In the genomic region with DNA sequence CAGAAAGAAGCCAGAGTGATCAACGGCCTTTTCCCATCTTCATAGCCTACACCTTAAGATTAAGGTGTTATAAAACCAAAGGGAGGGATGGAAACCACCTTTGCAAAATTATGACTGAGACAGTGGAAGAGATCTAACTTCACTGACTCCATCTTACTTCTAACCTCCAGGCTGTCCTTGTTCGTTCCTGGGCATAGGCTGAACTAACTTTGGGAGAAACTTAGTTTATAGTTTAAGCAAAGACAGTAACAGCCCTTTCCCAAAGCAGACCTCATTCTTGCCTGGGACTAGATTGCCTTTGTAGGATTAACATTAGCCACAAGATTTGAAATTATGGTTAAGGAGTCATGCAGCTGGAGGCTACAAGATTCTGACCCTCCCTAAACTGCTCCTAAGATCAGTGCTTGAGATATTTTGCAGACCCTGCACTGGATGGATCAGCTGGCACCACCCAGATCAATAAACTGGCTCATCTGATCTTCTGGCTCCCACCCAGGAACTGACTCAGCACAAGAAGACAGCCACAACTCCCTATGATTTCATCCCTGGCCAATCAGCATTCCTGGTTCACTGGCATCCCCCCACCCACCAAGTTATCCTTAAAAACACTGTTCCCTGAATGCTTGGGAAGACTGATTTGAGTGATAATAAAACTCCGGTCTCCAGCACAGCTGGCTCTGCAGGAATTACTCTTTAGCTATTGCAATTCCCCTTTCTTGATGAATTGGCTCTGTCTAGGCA, we compare ENCODE assay signal across 8 cellular contexts. TPM values are rescaled to one million over a fixed set of nuclear protein-coding genes. Genes with fewer than 3 reads are reported as not detected.
DNase-seq lines count a peak whose midpoint lies in the region; ATAC-seq, FAIRE-seq and TF ChIP-seq lines count a peak whose summit lies in the region.
"Not testable (repeated sequence)": the region's sequence is repeated elsewhere in the genome, so short reads cannot be mapped to it uniquely, and the experiment has no call there.

No MANE protein-coding gene starts in this region.

- peak overlapping the region in 2 of 3 experiments; percentile 23 to 92; a peak in 2 of 7 replicates for H3K27ac Mint-ChIP-seq in H9

- not testable (repeated sequence) for H3K79me1 ChIP-seq in H9 (ENCODE audit: insufficient read depth, low read depth, low read length, poor library complexity, severe bottlenecking)

- not testable (repeated sequence) for H2BK12ac ChIP-seq in H9 (ENCODE audit: insufficient read length, low read depth, low read length)

- not testable (repeated sequence) for TF ChIP-seq EP300 in A549 (IDR thresholded peaks at IDR 0.05)

- H3K23me2 ChIP-seq in H9 (ENCODE audit: insufficient read length, low read depth, low read length, poor library complexity, severe bottlenecking): not testable (repeated sequence)

- not testable (repeated sequence) for TF ChIP-seq CTCF in A549 (IDR thresholded peaks at IDR 0.05); H9 (conservative IDR thresholded peaks at IDR 0.05); Panc1 (IDR thresholded peaks at IDR 0.05); bronchial epithelial cell (IDR thresholded peaks at IDR 0.05; ENCODE audit: insufficient read depth, low read length, severe bottlenecking); fibroblast of villous mesenchyme (IDR thresholded peaks at IDR 0.05; ENCODE audit: insufficient read depth, low read depth, low read length); smooth muscle cell (IDR thresholded peaks at IDR 0.05; ENCODE audit: borderline replicate concordance, insufficient read depth, poor library complexity, severe bottlenecking)

- H3K9me3 Mint-ChIP-seq in H9: peaks cover 42 to 66% of the 10 kb centered on the region in 2 experiments

- POLR2A ChIA-PET in A549 (lab: Yijun Ruan, JAX); Panc1 (lab: Charles Lee): not testable (repeated sequence)

- not testable (repeated sequence) for TF ChIP-seq POLR2A in A549 (IDR thresholded peaks at IDR 0.05; ENCODE audit: low read length)

- H3K56ac ChIP-seq in H9 (ENCODE audit: insufficient read length, low read depth, low read length): not testable (repeated sequence)

- not testable (repeated sequence) for H3K23ac ChIP-seq in H9 (ENCODE audit: insufficient read length, low read depth, low read length)

- peak overlapping the region; percentile 5; the same call in 1 of the 3 replicates for H3K4me2 ChIP-seq in A549
- not testable (repeated sequence) for H3K4me2 ChIP-seq in H9 (ENCODE audit: insufficient read depth, insufficient read length, low read length); smooth muscle cell

- H3K27ac ChIP-seq in A549 (peak overlapping the region in 1 of 2 experiments; percentile 9; a peak in 1 of 6 replicates), Panc1 (ENCODE audit: low read length) (peak overlapping the region; percentile 53; the same call in 1 of the 2 replicates), smooth muscle cell (ENCODE audit: low read depth) (peak overlapping the region; percentile 17)
- H3K27ac ChIP-seq in H9 (ENCODE audit: insufficient read length, low read depth, low read length): not testable (repeated sequence)

- not testable (repeated sequence) for H3F3A ChIP-seq in smooth muscle cell (ENCODE audit: low read depth)

- not testable (repeated sequence) for H2AK5ac ChIP-seq in H9 (ENCODE audit: insufficient read length, low read length)

- DNase-seq in A549 (ENCODE audit: low read depth in 1 of 2, low spot score in 1 of 2); H9; Panc1 (ENCODE audit: low read depth, low spot score); smooth muscle cell (lab: John Stamatoyannopoulos, UW; ENCODE audit: unreplicated experiment): not testable (repeated sequence)
- DNase-seq in HT1080 (ENCODE audit: low read depth) (peak; percentile 42), amniotic epithelial cell (ENCODE audit: low read depth) (peak; percentile 45), bronchial epithelial cell (ENCODE audit: low read depth) (peak; percentile 51), fibroblast of villous mesenchyme (ENCODE audit: low read depth) (peak; percentile 77)

- not testable (repeated sequence) for H3K36me3 ChIP-seq in Panc1 (ENCODE audit: control insufficient read depth, insufficient read depth, low read length); bronchial epithelial cell (ENCODE audit: control insufficient read depth, insufficient read depth, low read length); smooth muscle cell (ENCODE audit: low read depth)

- in situ Hi-C loops in Panc1 (cut with HindIII; ENCODE audit: low pct_unique_long_range_greater_than_20kb, low sequenced_read_pairs): not testable (repeated sequence)

- intact Hi-C loops in Panc1 (cut with micrococcal nuclease; ENCODE audit: unreplicated experiment): not testable (repeated sequence)

- peaks cover 21% of the 10 kb centered on the region for H3K4me1 ChIP-seq in A549
- H3K4me1 ChIP-seq in H9 (ENCODE audit: insufficient read depth, low read length); Panc1 (ENCODE audit: control insufficient read depth, insufficient read depth, low read length); smooth muscle cell (ENCODE audit: low read depth): not testable (repeated sequence)

- CTCF ChIA-PET in A549 (lab: Yijun Ruan, JAX): interaction anchor here (0.6 to 2.3 kb wide), 4 partner anchors 12 to 88 kb away, joined by 3 to 6 read pairs (median 3); no protein-coding TSS in a partner anchor
- CTCF ChIA-PET in Panc1 (lab: Charles Lee): not testable (repeated sequence)

- not testable (repeated sequence) for H3T11ph ChIP-seq in H9 (ENCODE audit: low read length)

- TF ChIP-seq RAD21 in A549 (conservative IDR thresholded peaks at IDR 0.05 in 1 of 2, IDR thresholded peaks at IDR 0.05 in 1 of 2): not testable (repeated sequence)

- BruUV-seq in Panc1 (replicated peaks; lab: Mats Ljungman, UMichigan): not testable (repeated sequence)

- H2AFZ ChIP-seq in H9 (ENCODE audit: low read length); smooth muscle cell (ENCODE audit: low read depth): not testable (repeated sequence)

- H3K27me3 Mint-ChIP-seq in H9 (ENCODE audit: low read depth): not testable (repeated sequence)

- H2BK5ac ChIP-seq in H9 (ENCODE audit: insufficient read length, low read length): not testable (repeated sequence)

- H2BK15ac ChIP-seq in H9 (ENCODE audit: low read depth, low read length): not testable (repeated sequence)

- H3K18ac ChIP-seq in H9 (ENCODE audit: insufficient read length, low read depth, low read length): not testable (repeated sequence)

- not testable (repeated sequence) for H3K4me3 ChIP-seq in A549; Panc1 (ENCODE audit: low read depth in 2 of 2, low read length in 2 of 2); bronchial epithelial cell (ENCODE audit: low read depth, low read length); fibroblast of villous mesenchyme (ENCODE audit: low read depth, low read length); smooth muscle cell

- WGBS in A549 (ENCODE audit: missing lambda C conversion rate): 74% methylated on average over 3 of the region's 3 CpGs
- whole genome bisulfite sequencing in H9 (ENCODE audit: extremely low coverage, insufficient read length, low lambda C conversion rate): no CpG with 5 or more reads among the region's 3 CpGs
- 52% methylated on average over 3 of the region's 3 CpGs for WGBS in smooth muscle cell (ENCODE audit: low lambda C conversion rate)

- FAIRE-seq in A549 (lab: Jason Lieb, UNC); bronchial epithelial cell (lab: Jason Lieb, UNC): not testable (repeated sequence)

- not testable (repeated sequence) for ATAC-seq in A549, Panc1

- not testable (repeated sequence) for H4K5ac ChIP-seq in H9 (ENCODE audit: insufficient read length, low read depth, low read length)

- H3K79me2 ChIP-seq in H9 (ENCODE audit: insufficient read depth, low read length); smooth muscle cell (ENCODE audit: low read depth): not testable (repeated sequence)

- not testable (repeated sequence) for H3K4ac ChIP-seq in H9 (ENCODE audit: low read depth, low read length)

- H4K8ac ChIP-seq in H9 (replicated peaks; ENCODE audit: insufficient read length, low read depth, low read length): not testable (repeated sequence)

- H3K9me3 ChIP-seq in A549; H9 (ENCODE audit: control insufficient read depth, low read depth, low read length); Panc1 (ENCODE audit: control insufficient read depth, insufficient read depth, low read depth, low read length); smooth muscle cell (replicated peaks; ENCODE audit: low read depth): not testable (repeated sequence)

- not testable (repeated sequence) for H2BK20ac ChIP-seq in H9 (ENCODE audit: low read depth, low read length, poor library complexity, severe bottlenecking)

- not testable (repeated sequence) for H3K9ac ChIP-seq in H9 (ENCODE audit: extremely low read depth, insufficient read length, low read length); smooth muscle cell (ENCODE audit: low read depth)

- H3K4me3 Mint-ChIP-seq in H9: not testable (repeated sequence)

- H3K14ac ChIP-seq in H9 (ENCODE audit: insufficient read depth, low read length): not testable (repeated sequence)

- not testable (repeated sequence) for H2BK120ac ChIP-seq in H9 (ENCODE audit: low read depth, low read length, poor library complexity, severe bottlenecking)

- H3K4me1 Mint-ChIP-seq in H9: peaks cover 19 to 23% of the 10 kb centered on the region in 2 experiments

- H3K36me3 Mint-ChIP-seq in H9 (ENCODE audit: insufficient read depth in 1 of 3, low read depth in 3 of 3): peaks cover 19 to 65% (median 34%) of the 10 kb centered on the region in 3 experiments

- H3K27me3 ChIP-seq in H9 (ENCODE audit: insufficient read depth, low read length); Panc1 (ENCODE audit: control insufficient read depth, insufficient read depth, low read length); bronchial epithelial cell (ENCODE audit: control insufficient read depth, insufficient read depth, low read length); smooth muscle cell (ENCODE audit: low read depth): not testable (repeated sequence)

- not testable (repeated sequence) for H4K20me1 ChIP-seq in H9 (ENCODE audit: control insufficient read depth, insufficient read depth, insufficient read length); smooth muscle cell (ENCODE audit: low read depth)

- not testable (repeated sequence) for H4K91ac ChIP-seq in H9 (ENCODE audit: insufficient read length, low read depth, low read length)

RNA-seq across cellular contexts. Expression of a gene that starts 16.3 kb away (rescaled TPM):
- polyA plus RNA-seq in A549 (2011; rRNA removed): 206 and 213 TPM in 2 replicates
- polyA plus RNA-seq in A549 (2012; cell fraction: cytosol; rRNA removed): 330 and 384 TPM in 2 replicates
- 1,238 and 1,252 TPM in 2 replicates for polyA plus RNA-seq in A549 (2012; cell fraction: nucleus; rRNA removed)
- polyA plus RNA-seq in A549 (2017; fragmentation: RNase III; extraction: RNeasy Plus Mini Kit Qiagen cat#74134 plus additional on column Dnase treatment): 403 to 506 TPM (median 446 TPM) in 3 replicates
- polyA minus RNA-seq in A549 (2011; rRNA and poly(A)+ RNA removed): 165 and 194 TPM in 2 replicates
- 643 and 653 TPM in 2 replicates for total RNA-seq in H9 (2021)
- total RNA-seq in HT1080 (2014; rRNA removed; shearing (Covaris generic)): 18.7 and 27.6 TPM in 2 replicates
- polyA plus RNA-seq in HT1080 (2015; cell fraction: cytosol; rRNA removed): 35.7 and 37.9 TPM in 2 replicates
- 92.1 and 92.4 TPM in 2 replicates for polyA plus RNA-seq in HT1080 (2015; cell fraction: nucleus; rRNA removed)
- 1,799 TPM for total RNA-seq in Panc1 (2021; ENCODE audit: unreplicated experiment)
- 2,067 TPM for polyA plus RNA-seq in Panc1 (2012; ENCODE audit: insufficient read length)
- 24.0 and 38.8 TPM in 2 replicates for total RNA-seq in bronchial epithelial cell
- 158 and 168 TPM in 2 replicates for total RNA-seq in fibroblast of villous mesenchyme
- 185 and 222 TPM in 2 replicates for total RNA-seq in smooth muscle cell
- polyA plus RNA-seq in smooth muscle cell: 237 and 247 TPM in 2 replicates

RNA-seq across cellular contexts. Expression of a gene that starts 34.2 kb away (rescaled TPM):
- 7.5 and 8.5 TPM in 2 replicates for polyA plus RNA-seq in A549 (2011; rRNA removed)
- polyA plus RNA-seq in A549 (2012; cell fraction: cytosol; rRNA removed): 45.3 and 47.5 TPM in 2 replicates
- polyA plus RNA-seq in A549 (2012; cell fraction: nucleus; rRNA removed): 188 and 231 TPM in 2 replicates
- 39.7 to 54.3 TPM (median 45.3 TPM) in 3 replicates for polyA plus RNA-seq in A549 (2017; fragmentation: RNase III; extraction: RNeasy Plus Mini Kit Qiagen cat#74134 plus additional on column Dnase treatment)
- 5.4 and 5.8 TPM in 2 replicates for polyA minus RNA-seq in A549 (2011; rRNA and poly(A)+ RNA removed)
- total RNA-seq in H9 (2021): 41.7 and 42.4 TPM in 2 replicates
- total RNA-seq in HT1080 (2014; rRNA removed; shearing (Covaris generic)): 9.7 and 10.0 TPM in 2 replicates
- 3.0 and 5.0 TPM in 2 replicates for polyA plus RNA-seq in HT1080 (2015; cell fraction: cytosol; rRNA removed)
- polyA plus RNA-seq in HT1080 (2015; cell fraction: nucleus; rRNA removed): 6.5 and 6.7 TPM in 2 replicates
- 168 TPM for total RNA-seq in Panc1 (2021; ENCODE audit: unreplicated experiment)
- polyA plus RNA-seq in Panc1 (2012; ENCODE audit: insufficient read length): 158 TPM
- 1.1 and 1.7 TPM in 2 replicates for total RNA-seq in bronchial epithelial cell
- total RNA-seq in fibroblast of villous mesenchyme: 5.2 and 8.1 TPM in 2 replicates
- 4.5 and 6.5 TPM in 2 replicates for total RNA-seq in smooth muscle cell
- polyA plus RNA-seq in smooth muscle cell: 5.2 and 7.6 TPM in 2 replicates
